ENCODE assay signal across 11 cellular contexts in genomic region chr11:73645972-73646631, GRCh38. TPM values are rescaled to one million over a fixed set of nuclear protein-coding genes. Genes with fewer than 3 reads are reported as not detected.
DNase-seq lines count a peak whose midpoint lies in the region; ATAC-seq, FAIRE-seq and TF ChIP-seq lines count a peak whose summit lies in the region.
"Had no signal": no experiment of that assay in that cellular context is flagged by ENCODE, and none has a peak within 500 bp of the region (broad histone marks: within the 10 kb centered on the region; RNA-seq: fewer than 3 reads in every experiment).

TSS of gene PLEKHB1 (plus strand) at chr11:73646581. CDS start at chr11:73646609, 28 bp downstream.

- BruUV-seq in K562 (replicated peaks; lab: Mats Ljungman, UMichigan) = no TSS peak

- no peak for ATAC-seq in activated CD4-positive, alpha-beta T cell treated with anti-CD3 and anti-CD28 coated beads for 36 hours
- ATAC-seq in K562 = peak; percentile 22; the same call in 2 of the 3 replicates
- no peak for ATAC-seq in left colon
- ATAC-seq in HG03135 (IDR thresholded peaks at IDR 0.05; ENCODE audit: unreplicated experiment) = no peak

- H3K36me3 Mint-ChIP-seq in activated CD4-positive, alpha-beta T cell treated with anti-CD3 and anti-CD28 coated beads for 36 hours (ENCODE audit: low read depth) = no peaks in the 10 kb centered on the region

- H4K20me1 ChIP-seq in K562 (replicated peaks; ENCODE audit: control insufficient read depth, insufficient read depth, low read length) = no peaks in the 10 kb centered on the region

- intact Hi-C loops in activated CD4-positive, alpha-beta T cell treated with anti-CD3 and anti-CD28 coated beads for 36 hours (cut with DNase I, micrococcal nuclease) = no loop called here
- intact Hi-C loops in K562 (cut with micrococcal nuclease) = no loop called here
- intact Hi-C loops in left colon (cut with DNase I, micrococcal nuclease) = no loop called here

- H3K27me3 ChIP-seq in K562 (ENCODE audit: control insufficient read depth in 2 of 2, insufficient read depth in 2 of 2, low read length in 2 of 2) = peaks cover 26 to 50% of the 10 kb centered on the region in 2 experiments
- H3K27me3 ChIP-seq in suprapubic skin = peaks cover 14% of the 10 kb centered on the region
- H3K27me3 ChIP-seq: transverse colon had no signal

- in situ Hi-C loops in K562 (cut with MboI) = no loop called here

- CTCF ChIA-PET in activated CD4-positive, alpha-beta T cell treated with anti-CD3 and anti-CD28 coated beads for 36 hours (lab: Charles Lee) = interaction anchor here (0.7 to 6.7 kb wide), 5 partner anchors 14 to 295 kb away, joined by 3 to 43 read pairs (median 8); no protein-coding TSS in a partner anchor
- CTCF ChIA-PET in K562 (lab: Yijun Ruan, JAX; ENCODE audit: low intra/inter-chr PET ratio) = interaction anchor here (0.6 to 0.7 kb wide), 2 partner anchors 10 to 326 kb away, joined by 3 read pairs; no protein-coding TSS in a partner anchor

- DNase-seq in activated CD4-positive, alpha-beta T cell treated with anti-CD3 and anti-CD28 coated beads for 36 hours = no peak
- no peak for DNase-seq in activated CD4-positive, alpha-beta T cell treated with anti-CD3 and anti-CD28 coated beads for 48 hours
- DNase-seq in K562 (ENCODE audit: extremely low read depth in 1 of 4, low spot score in 3 of 4) (peak in 3 of 4 experiments; percentile 29 to 50 (median 50)), left colon (no peak), suprapubic skin (ENCODE audit: low spot score in 2 of 2) (no peak), GM20000 (ENCODE audit: low spot score) (no peak)
- DNase-seq in stimulated activated CD4-positive, alpha-beta T cell treated with anti-CD3 and anti-CD28 coated beads, Interleukin-2, amount 100 ng/mL, for 48 hours = no peak
- DNase-seq: NCI-H2029 treated with DMSO at 0.1 percent for 48 hours, transverse colon had no signal

- no peaks in the 10 kb centered on the region for H3K9me1 ChIP-seq in K562 (ENCODE audit: control insufficient read depth, insufficient read depth, low read length)

- peak within 1 kb of the TSS; percentile 75 for H3K4me3 Mint-ChIP-seq in activated CD4-positive, alpha-beta T cell treated with anti-CD3 and anti-CD28 coated beads for 36 hours

- H3K79me2 ChIP-seq in K562 (ENCODE audit: control insufficient read depth, insufficient read depth, low read length) = no peaks in the 10 kb centered on the region

- H3K9me3 ChIP-seq in K562 (replicated peaks; ENCODE audit: control insufficient read depth, insufficient read depth, low read depth, low read length) = no peaks in the 10 kb centered on the region
- H3K9me3 ChIP-seq in suprapubic skin = no peaks in the 10 kb centered on the region
- H3K9me3 ChIP-seq: transverse colon had no signal

- TF ChIP-seq RAD21 in K562 (CRISPR knock-in tag; conservative IDR thresholded peaks at IDR 0.05 in 1 of 2, IDR thresholded peaks at IDR 0.05 in 1 of 2) = no peak

- H2AFZ ChIP-seq in K562 (ENCODE audit: low read depth, low read length) = peak within 1 kb of the TSS; percentile 26

- 8% methylated on average over 26 of the region's 26 CpGs for WGBS in K562 (ENCODE audit: insufficient coverage, low coverage, missing lambda C conversion rate)
- 49% methylated on average over 26 of the region's 26 CpGs for WGBS in suprapubic skin

- POLR2A ChIA-PET in activated CD4-positive, alpha-beta T cell treated with anti-CD3 and anti-CD28 coated beads for 36 hours (lab: Charles Lee) = no interaction called here
- POLR2A ChIA-PET in K562 (lab: Yijun Ruan, JAX) = interaction anchor here (0.5 to 1.8 kb wide), 4 partner anchors 16 to 328 kb away, joined by 3 to 5 read pairs (median 4); no protein-coding TSS in a partner anchor

- no peak within 1 kb of the TSS; a peak in 1 of 4 replicates for H3K9ac ChIP-seq in K562 (ENCODE audit: insufficient read depth in 1 of 2, low read depth in 2 of 2, low read length in 2 of 2)

- no peak for TF ChIP-seq CTCF in K562 (IDR thresholded peaks at IDR 0.05 in 2 of 3, conservative IDR thresholded peaks at IDR 0.05 in 1 of 3; ENCODE audit: insufficient read depth in 2 of 3, low read depth in 1 of 3, low read length in 3 of 3)
- TF ChIP-seq CTCF in suprapubic skin (IDR thresholded peaks at IDR 0.05) = no peak
- TF ChIP-seq CTCF in GM20000 (IDR thresholded peaks at IDR 0.05; ENCODE audit: extremely low read depth, missing control alignments) = no peak

- H3K27ac ChIP-seq in K562 (ENCODE audit: extremely low read depth, low read depth, low read length) (no peak within 1 kb of the TSS), suprapubic skin (no peak within 1 kb of the TSS)

- no peaks in the 10 kb centered on the region for H3K27me3 Mint-ChIP-seq in activated CD4-positive, alpha-beta T cell treated with anti-CD3 and anti-CD28 coated beads for 36 hours

- no peaks in the 10 kb centered on the region for H3K9me3 Mint-ChIP-seq in activated CD4-positive, alpha-beta T cell treated with anti-CD3 and anti-CD28 coated beads for 36 hours (ENCODE audit: low read depth)

- TF ChIP-seq POLR2A in K562 (conservative IDR thresholded peaks at IDR 0.05) = no peak
- TF ChIP-seq POLR2A in suprapubic skin (IDR thresholded peaks at IDR 0.05) = no peak

- H3K27ac Mint-ChIP-seq in activated CD4-positive, alpha-beta T cell treated with anti-CD3 and anti-CD28 coated beads for 36 hours = no peak within 1 kb of the TSS

- H3K4me3 ChIP-seq in K562 (no peak within 1 kb of the TSS), suprapubic skin (peak within 1 kb of the TSS; percentile 27)

- H3K36me3 ChIP-seq in K562 (ENCODE audit: control insufficient read depth, insufficient read depth, low read length) (no peaks in the 10 kb centered on the region), suprapubic skin (no peaks in the 10 kb centered on the region)
- H3K36me3 ChIP-seq: transverse colon had no signal

- TF ChIP-seq EP300 in K562 (IDR thresholded peaks at IDR 0.05; ENCODE audit: low read length) (no peak), suprapubic skin (IDR thresholded peaks at IDR 0.05) (no peak)

- no peak for FAIRE-seq in K562 (lab: Jason Lieb, UNC)

- H3K4me2 ChIP-seq in K562 (ENCODE audit: insufficient read depth, low read length) = peak within 1 kb of the TSS; percentile 26

- H3K4me1 Mint-ChIP-seq in activated CD4-positive, alpha-beta T cell treated with anti-CD3 and anti-CD28 coated beads for 36 hours = peaks cover 15% of the 10 kb centered on the region

- H3K4me1 ChIP-seq in K562 (replicated peaks in 1 of 2; ENCODE audit: control insufficient read depth in 2 of 2, insufficient read depth in 2 of 2, low read length in 2 of 2) = peaks cover 0 to 15% of the 10 kb centered on the region in 2 experiments; a peak in 3 of 5 replicates
- peaks cover 25% of the 10 kb centered on the region for H3K4me1 ChIP-seq in suprapubic skin

TF ChIP-seq in K562, 482 proteins besides CTCF, POLR2A, EP300 and RAD21 (continues in another document):
- TF ChIP-seq NCOR1 (IDR thresholded peaks at IDR 0.05) (no peak), ZBTB49 (CRISPR knock-in tag; IDR thresholded peaks at IDR 0.05; ENCODE audit: borderline replicate concordance) (no peak)

RNA-seq across cellular contexts. Expression of gene PLEKHB1, which starts in this region (rescaled TPM):
- total RNA-seq in activated CD4-positive, alpha-beta T cell treated with anti-CD3 and anti-CD28 coated beads for 36 hours = 10 to 100 TPM; 10.6 to 16.2 TPM
- total RNA-seq in K562 (2011; cell fraction: chromatin; rRNA removed; ENCODE audit: low replicate concordance) = 0.60 TPM in 1 of 2 replicates, not detected in the other
- 1.2 TPM in 1 of 2 replicates, not detected in the other for total RNA-seq in K562 (2011; cell fraction: nucleolus; rRNA removed)
- not detected in 2 replicates for total RNA-seq in K562 (2011; cell fraction: nucleoplasm; rRNA removed)
- total RNA-seq in K562 (2014; rRNA removed) (0.61 TPM in 1 of 2 replicates, not detected in the other), K562 (2014; rRNA removed; fragmentation: Illumina TruSeq; extraction: Trizol) (0.10 and 0.25 TPM in 2 replicates), K562 (2015; rRNA removed; fragmentation: Illumina TruSeq; extraction: Trizol) (0.07 TPM in 1 of 2 replicates, not detected in the other), K562 (2021) (0.27 and 0.62 TPM in 2 replicates), left colon (10 to 100 TPM; 11.9 to 15.7 TPM), suprapubic skin (10 to 100 TPM in 1 of 4 donors, 1 to 10 TPM in 3; 4.7 to 12.5 (median 6.3) TPM)
- polyA plus RNA-seq in K562 (2011; rRNA removed) (0.08 and 0.52 TPM in 2 replicates), K562 (2014; fragmentation: Illumina TruSeq; extraction: Trizol) (0.10 and 0.12 TPM in 2 replicates), K562 (2014; fragmentation: Nextera tagmentation; extraction: Ambion mirVana) (under 1 TPM; 0.13 to 0.17 TPM), K562 (2014; rRNA removed) (0.49 TPM in 1 of 2 replicates, not detected in the other)
- 0.13 and 0.55 TPM in 2 replicates for polyA plus RNA-seq in K562 (2011; cell fraction: cytosol; rRNA removed)
- polyA plus RNA-seq in K562 (2011; cell fraction: nucleus; rRNA removed) = 0.44 and 0.97 TPM in 2 replicates
- 0.25 and 0.39 TPM in 2 replicates for polyA plus RNA-seq in K562 (2012)
- 0.14 TPM in 1 of 2 replicates, not detected in the other for polyA minus RNA-seq in K562 (2011; rRNA and poly(A)+ RNA removed)
- polyA minus RNA-seq in K562 (2011; cell fraction: cytosol; rRNA and poly(A)+ RNA removed) = not detected in 2 replicates
- not detected in 2 replicates for polyA minus RNA-seq in K562 (2011; cell fraction: nucleus; rRNA and poly(A)+ RNA removed)
- total RNA-seq: A673 had no signal

Comparison
In these comparisons a context has a peak if more than half of its experiments do, and no peak if none do; other contexts are left out.
1. DNase-seq: peak in K562 (3 of 4); none in activated CD4-positive, alpha-beta T cell treated with anti-CD3 and anti-CD28 coated beads for 36 hours (single experiment), activated CD4-positive, alpha-beta T cell treated with anti-CD3 and anti-CD28 coated beads for 48 hours (single experiment), left colon (0 of 2), suprapubic skin (0 of 2), stimulated activated CD4-positive, alpha-beta T cell treated with anti-CD3 and anti-CD28 coated beads, Interleukin-2, amount 100 ng/mL, for 48 hours (0 of 2) and GM20000 (single experiment).